1 cellular context compared by ENCODE assay signal in genomic region chr22:30381250-30381649, GRCh38.
TF ChIP-seq lines count a peak whose summit lies in the region.

No MANE protein-coding gene starts in this region.

TF ChIP-seq in WTC11, 78 proteins besides CTCF, POLR2A, EP300 and RAD21 (continued from another document):
- TF ChIP-seq E2F1 (CRISPR knock-in tag; IDR thresholded peaks at IDR 0.05) (no peak), ATF2 (CRISPR knock-in tag; IDR thresholded peaks at IDR 0.05; ENCODE audit: borderline replicate concordance, low read depth) (no peak), ZNF671 (CRISPR knock-in tag; IDR thresholded peaks at IDR 0.05) (no peak), USF2 (CRISPR knock-in tag; IDR thresholded peaks at IDR 0.05) (no peak), PRRX2 (CRISPR knock-in tag; IDR thresholded peaks at IDR 0.05) (no peak)
